1 cellular context compared by ENCODE assay signal in the genomic region with DNA sequence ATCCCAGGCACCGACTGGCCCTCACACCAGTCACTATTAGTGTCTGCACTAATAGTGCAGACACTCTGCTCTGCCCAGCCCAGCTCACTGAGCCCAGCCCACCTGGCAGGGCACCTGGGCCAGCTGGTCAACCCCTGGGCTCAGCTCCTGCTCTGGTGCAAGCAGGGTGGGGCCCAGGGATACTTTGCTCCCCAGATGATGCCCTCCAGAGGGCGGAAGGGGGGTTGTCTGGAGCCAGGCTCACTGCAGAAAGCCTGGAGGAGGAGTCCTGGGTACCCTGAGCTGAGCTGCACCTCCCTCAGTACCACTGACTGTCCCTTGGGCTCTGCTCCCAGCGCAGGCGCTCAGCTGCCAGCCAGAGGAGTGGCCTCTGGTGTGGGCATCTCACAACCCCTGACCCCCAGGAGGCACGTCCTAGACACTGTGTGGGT.
TF ChIP-seq lines count a peak whose summit lies in the region.

No MANE protein-coding gene starts in this region.

TF ChIP-seq in A549, 52 proteins besides CTCF, POLR2A, EP300 and RAD21 (continued from another document):
- TF ChIP-seq, protein P1, sequence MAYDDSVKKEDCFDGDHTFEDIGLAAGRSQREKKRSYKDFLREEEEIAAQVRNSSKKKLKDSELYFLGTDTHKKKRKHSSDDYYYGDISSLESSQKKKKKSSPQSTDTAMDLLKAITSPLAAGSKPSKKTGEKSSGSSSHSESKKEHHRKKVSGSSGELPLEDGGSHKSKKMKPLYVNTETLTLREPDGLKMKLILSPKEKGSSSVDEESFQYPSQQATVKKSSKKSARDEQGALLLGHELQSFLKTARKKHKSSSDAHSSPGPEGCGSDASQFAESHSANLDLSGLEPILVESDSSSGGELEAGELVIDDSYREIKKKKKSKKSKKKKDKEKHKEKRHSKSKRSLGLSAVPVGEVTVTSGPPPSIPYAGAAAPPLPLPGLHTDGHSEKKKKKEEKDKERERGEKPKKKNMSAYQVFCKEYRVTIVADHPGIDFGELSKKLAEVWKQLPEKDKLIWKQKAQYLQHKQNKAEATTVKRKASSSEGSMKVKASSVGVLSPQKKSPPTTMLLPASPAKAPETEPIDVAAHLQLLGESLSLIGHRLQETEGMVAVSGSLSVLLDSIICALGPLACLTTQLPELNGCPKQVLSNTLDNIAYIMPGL (CRISPR knock-in tag; IDR thresholded peaks at IDR 0.05; ENCODE audit: borderline replicate concordance): no peak
- TF ChIP-seq ZSCAN20 (CRISPR knock-in tag; IDR thresholded peaks at IDR 0.05): no peak
- TF ChIP-seq, protein P2, sequence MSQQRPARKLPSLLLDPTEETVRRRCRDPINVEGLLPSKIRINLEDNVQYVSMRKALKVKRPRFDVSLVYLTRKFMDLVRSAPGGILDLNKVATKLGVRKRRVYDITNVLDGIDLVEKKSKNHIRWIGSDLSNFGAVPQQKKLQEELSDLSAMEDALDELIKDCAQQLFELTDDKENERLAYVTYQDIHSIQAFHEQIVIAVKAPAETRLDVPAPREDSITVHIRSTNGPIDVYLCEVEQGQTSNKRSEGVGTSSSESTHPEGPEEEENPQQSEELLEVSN (IDR thresholded peaks at IDR 0.05; ENCODE audit: borderline replicate concordance, low read depth): no peak
- no peak for TF ChIP-seq CBX8 (IDR thresholded peaks at IDR 0.05)
- TF ChIP-seq, protein P3, sequence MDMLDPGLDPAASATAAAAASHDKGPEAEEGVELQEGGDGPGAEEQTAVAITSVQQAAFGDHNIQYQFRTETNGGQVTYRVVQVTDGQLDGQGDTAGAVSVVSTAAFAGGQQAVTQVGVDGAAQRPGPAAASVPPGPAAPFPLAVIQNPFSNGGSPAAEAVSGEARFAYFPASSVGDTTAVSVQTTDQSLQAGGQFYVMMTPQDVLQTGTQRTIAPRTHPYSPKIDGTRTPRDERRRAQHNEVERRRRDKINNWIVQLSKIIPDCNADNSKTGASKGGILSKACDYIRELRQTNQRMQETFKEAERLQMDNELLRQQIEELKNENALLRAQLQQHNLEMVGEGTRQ (IDR thresholded peaks at IDR 0.05): no peak
- no peak for TF ChIP-seq JUN (IDR thresholded peaks at IDR 0.05)
- no peak for TF ChIP-seq HDAC2 (IDR thresholded peaks at IDR 0.05)
- TF ChIP-seq MAZ (IDR thresholded peaks at IDR 0.05; ENCODE audit: borderline replicate concordance, low read depth, low read length): no peak
- TF ChIP-seq RNF2 (IDR thresholded peaks at IDR 0.05; ENCODE audit: borderline replicate concordance, low read depth): no peak
- TF ChIP-seq HOXA7 (CRISPR knock-in tag; IDR thresholded peaks at IDR 0.05): no peak
- no peak for TF ChIP-seq HEYL (CRISPR knock-in tag; IDR thresholded peaks at IDR 0.05)
- TF ChIP-seq JUNB (IDR thresholded peaks at IDR 0.05): no peak
- no peak for TF ChIP-seq KDM5A (IDR thresholded peaks at IDR 0.05)
